In genomic region chr16:78925071-78925714, GRCh38 we compare ENCODE assay signal across 9 cellular contexts.
DNase-seq lines count a peak whose midpoint lies in the region; TF ChIP-seq lines count a peak whose summit lies in the region.
"Had no signal": no experiment of that assay in that cellular context is flagged by ENCODE, and none has a peak within 500 bp of the region (broad histone marks: within the 10 kb centered on the region; RNA-seq: fewer than 3 reads in every experiment).

No MANE protein-coding gene starts in this region.

- H3K27me3 Mint-ChIP-seq in CD8-positive, alpha-beta memory T cell: peaks cover 0 to 3% of the 10 kb centered on the region in 2 donors
- no peaks in the 10 kb centered on the region for H3K27me3 Mint-ChIP-seq in HFFc6 (ENCODE audit: insufficient read depth)

- peak; percentile 59 for TF ChIP-seq CTCF in HFFc6 (IDR thresholded peaks at IDR 0.05)
- TF ChIP-seq CTCF in hepatocyte (IDR thresholded peaks at IDR 0.05; ENCODE audit: poor library complexity): peak; percentile 46

- CTCF ChIA-PET in CD8-positive, alpha-beta memory T cell (lab: Charles Lee): interaction anchor here (0.9 to 4.1 kb wide), 2 partner anchors 13 to 676 kb away, joined by 3 to 18 read pairs; partner anchors contain the start of gene MAF

- no peak overlapping the region for H4K91ac ChIP-seq in neuronal stem cell (ENCODE audit: low read depth, low read length, poor library complexity)

- no peaks in the 10 kb centered on the region for H4K20me1 ChIP-seq in hepatocyte (ENCODE audit: insufficient read depth, poor library complexity, severe bottlenecking)

- no peaks in the 10 kb centered on the region for H3K9me2 ChIP-seq in hepatocyte (replicated peaks; ENCODE audit: insufficient read depth)

- no peak overlapping the region for H3K4ac ChIP-seq in neuronal stem cell (ENCODE audit: low read length)

- H3K4me1 Mint-ChIP-seq in CD8-positive, alpha-beta memory T cell: peaks cover 0 to 11% (median 2%) of the 10 kb centered on the region in 3 donors
- H3K4me1 Mint-ChIP-seq in HFFc6 (ENCODE audit: low read depth): no peaks in the 10 kb centered on the region

- peaks cover 12 to 20% (median 17%) of the 10 kb centered on the region in 5 donors for H3K9me3 Mint-ChIP-seq in CD8-positive, alpha-beta memory T cell
- H3K9me3 Mint-ChIP-seq in HFFc6: peaks cover 57% of the 10 kb centered on the region

- no peak overlapping the region for H2AK5ac ChIP-seq in neuronal stem cell (ENCODE audit: low read depth, low read length)

- WGBS in hepatocyte (ENCODE audit: low lambda C conversion rate, missing lambda C conversion rate): 69% methylated on average over 8 of the region's 8 CpGs
- WGBS in neuronal stem cell (ENCODE audit: extremely low coverage in 2 of 2, insufficient read length in 2 of 2, insufficient replicate concordance in 1 of 2), 2 donors: no CpG with 5 or more reads among the region's 8 CpGs

- no peak overlapping the region for H3K4me2 ChIP-seq in hepatocyte
- H3K4me2 ChIP-seq in neuronal stem cell (ENCODE audit: insufficient read depth, low read length, poor library complexity, severe bottlenecking): no peak overlapping the region

- H3K36me3 ChIP-seq in CD8-positive, alpha-beta memory T cell (ENCODE audit: insufficient read depth, low read length): no peaks in the 10 kb centered on the region
- no peaks in the 10 kb centered on the region for H3K36me3 ChIP-seq in hepatocyte (replicated peaks; ENCODE audit: insufficient read depth, low read depth)
- no peaks in the 10 kb centered on the region for H3K36me3 ChIP-seq in neuronal stem cell (replicated peaks in 1 of 2; ENCODE audit: control insufficient read depth in 2 of 2, insufficient read depth in 2 of 2, low read length in 2 of 2)

- peak overlapping the region in 1 of 8 donors; percentile 15 for H3K27ac Mint-ChIP-seq in CD8-positive, alpha-beta memory T cell
- no peak overlapping the region for H3K27ac Mint-ChIP-seq in HFFc6
- H3K27ac Mint-ChIP-seq: activated naive CD4-positive, alpha-beta T cell treated with anti-CD3 and anti-CD28 coated beads, Interleukin-2, amount 50 U/mL, for 72 hours had no signal

- no peak overlapping the region for H2BK5ac ChIP-seq in neuronal stem cell (ENCODE audit: low read length)

- no peak overlapping the region for H3K23ac ChIP-seq in neuronal stem cell (ENCODE audit: low read depth, low read length, poor library complexity)

- H2AFZ ChIP-seq in hepatocyte (no peak overlapping the region), neuronal stem cell (ENCODE audit: low read length) (no peak overlapping the region)

- H3K18ac ChIP-seq in neuronal stem cell (ENCODE audit: low read length): no peak overlapping the region

- H3K4me3 ChIP-seq in CD8-positive, alpha-beta memory T cell (ENCODE audit: low read length): no peak overlapping the region
- no peak overlapping the region for H3K4me3 ChIP-seq in hepatocyte
- no peak overlapping the region for H3K4me3 ChIP-seq in neuronal stem cell (ENCODE audit: low read length in 2 of 2)

- no peaks in the 10 kb centered on the region for H3K79me2 ChIP-seq in hepatocyte

- H3K27ac ChIP-seq in CD8-positive, alpha-beta memory T cell (ENCODE audit: low read depth, low read length): no peak overlapping the region
- H3K27ac ChIP-seq in hepatocyte (no peak overlapping the region), neuronal stem cell (replicated peaks; ENCODE audit: low read length) (no peak overlapping the region)

- H3K4me3 Mint-ChIP-seq in CD8-positive, alpha-beta memory T cell: no peak overlapping the region
- H3K4me3 Mint-ChIP-seq in HFFc6: no peak overlapping the region

- no peaks in the 10 kb centered on the region for H3K79me1 ChIP-seq in neuronal stem cell (ENCODE audit: low read depth, low read length)

- POLR2A ChIA-PET in CD8-positive, alpha-beta memory T cell (lab: Charles Lee): no interaction called here

- peaks cover 5% of the 10 kb centered on the region for H3K9me3 ChIP-seq in CD8-positive, alpha-beta memory T cell (ENCODE audit: low read length)
- H3K9me3 ChIP-seq in hepatocyte (ENCODE audit: low read depth) (no peaks in the 10 kb centered on the region), neuronal stem cell (replicated peaks in 1 of 2; ENCODE audit: control insufficient read depth in 2 of 2, insufficient read depth in 1 of 2, low read depth in 1 of 2, low read length in 2 of 2) (peaks cover 4 to 9% of the 10 kb centered on the region in 2 donors)

- H3K4me1 ChIP-seq in CD8-positive, alpha-beta memory T cell (ENCODE audit: insufficient read depth, low read length): no peaks in the 10 kb centered on the region
- H3K4me1 ChIP-seq in hepatocyte (ENCODE audit: insufficient read depth): no peaks in the 10 kb centered on the region
- no peaks in the 10 kb centered on the region for H3K4me1 ChIP-seq in neuronal stem cell (ENCODE audit: control insufficient read depth in 2 of 2, insufficient read depth in 1 of 2, low read depth in 1 of 2, low read length in 2 of 2)

- H4K8ac ChIP-seq in neuronal stem cell (ENCODE audit: low read depth, low read length): no peak overlapping the region

- H3K9ac ChIP-seq in neuronal stem cell (ENCODE audit: low read depth, low read length, poor library complexity): no peak overlapping the region

- H3K36me3 Mint-ChIP-seq in CD8-positive, alpha-beta memory T cell: peaks cover 4 to 26% (median 5%) of the 10 kb centered on the region in 3 donors
- no peaks in the 10 kb centered on the region; the same call in 1 of the 2 replicates for H3K36me3 Mint-ChIP-seq in HFFc6 (ENCODE audit: low read depth)

- H2BK15ac ChIP-seq in neuronal stem cell (ENCODE audit: low read length): no peak overlapping the region

- H3K27me3 ChIP-seq in CD8-positive, alpha-beta memory T cell (ENCODE audit: insufficient read depth, low read length, poor library complexity, severe bottlenecking): no peaks in the 10 kb centered on the region
- H3K27me3 ChIP-seq in hepatocyte (no peaks in the 10 kb centered on the region), neuronal stem cell (ENCODE audit: control insufficient read depth in 3 of 3, insufficient read depth in 3 of 3, low read depth in 1 of 3, low read length in 3 of 3) (no peaks in the 10 kb centered on the region)

- no peak overlapping the region for H2BK120ac ChIP-seq in neuronal stem cell (ENCODE audit: low read depth, low read length)

- no peak overlapping the region for H3K14ac ChIP-seq in neuronal stem cell (ENCODE audit: low read length)

- no peak overlapping the region for H2BK12ac ChIP-seq in neuronal stem cell (ENCODE audit: low read length)

- peak in 3 of 5 donors; percentile 2 to 49 (median 5) for DNase-seq in CD8-positive, alpha-beta memory T cell
- DNase-seq in HFFc6: no peak
- DNase-seq in activated CD4-positive, alpha-beta T cell treated with anti-CD3 and anti-CD28 coated beads, Interleukin-2, amount 50 U/mL, for 4 hours: peak; percentile 2 to 4
- DNase-seq in hepatocyte (ENCODE audit: low spot score): no peak
- peak; percentile 12 to 25 for DNase-seq in stimulated activated CD4-positive, alpha-beta T cell treated with anti-CD3 and anti-CD28 coated beads, Interleukin-4, amount 100 ng/mL, for 48 hours (ENCODE audit: low read depth in 2 of 2)
- no peak for DNase-seq in NCI-H774 (lab: John Stamatoyannopoulos, UW)
- no peak for DNase-seq in neuronal stem cell (ENCODE audit: low spot score)
- DNase-seq in NCI-H2029 (lab: John Stamatoyannopoulos, UW): no peak

Comparison
In these comparisons a context has a peak if more than half of its experiments do, and no peak if none do; other contexts are left out.
1. DNase-seq: peak in CD8-positive, alpha-beta memory T cell (3 of 5), activated CD4-positive, alpha-beta T cell treated with anti-CD3 and anti-CD28 coated beads, Interleukin-2, amount 50 U/mL, for 4 hours (2 of 2) and stimulated activated CD4-positive, alpha-beta T cell treated with anti-CD3 and anti-CD28 coated beads, Interleukin-4, amount 100 ng/mL, for 48 hours (2 of 2); none in HFFc6 (single experiment), hepatocyte (single experiment), NCI-H774 (single experiment), neuronal stem cell (single experiment) and NCI-H2029 (single experiment).